8 cellular contexts compared by ENCODE assay signal in genomic region chr19:12736854-12737665, GRCh38.
DNase-seq lines count a peak whose midpoint lies in the region; ATAC-seq and TF ChIP-seq lines count a peak whose summit lies in the region.

TSS of gene GET3 (plus strand) at chr19:12737497. CDS start at chr19:12737506, 9 bp downstream.

- in situ Hi-C loops in astrocyte of the spinal cord (cut with HindIII; ENCODE audit: low sequenced_read_pairs): no loop called here

- TF ChIP-seq CTCF in astrocyte of the spinal cord (IDR thresholded peaks at IDR 0.05; ENCODE audit: low read depth, low read length): no peak

- peak; percentile 91 to 96 for DNase-seq in NCI-H1930 (lab: John Stamatoyannopoulos, UW)
- peak; percentile 70 for DNase-seq in T-helper 9 cell
- DNase-seq in astrocyte of the spinal cord (ENCODE audit: low read depth, low spot score): peak; percentile 100
- peak; percentile 83 to 99 for DNase-seq in hippocampal formation (lab: John Stamatoyannopoulos, UW)
- peak; percentile 95 for DNase-seq in retina
- no peak for DNase-seq in 8988T

- peak within 1 kb of the TSS; percentile 96 for H3K4me3 ChIP-seq in astrocyte of the spinal cord (ENCODE audit: low read depth, low read length)

- TF ChIP-seq POLR2A in GM18505 (IDR thresholded peaks at IDR 0.05; ENCODE audit: borderline replicate concordance, extremely low read depth, insufficient read depth, insufficient read length): peak; percentile 90

- ATAC-seq in GM18505 (IDR thresholded peaks at IDR 0.05; ENCODE audit: unreplicated experiment) (peak; percentile 57), HG02970 (IDR thresholded peaks at IDR 0.05; ENCODE audit: low FRiP score, unreplicated experiment) (peak; percentile 62)
